Comparison of ENCODE assay signal across 11 cellular contexts in genomic region chr4:10102193-10102980, GRCh38. TPM values are rescaled to one million over a fixed set of nuclear protein-coding genes. Genes with fewer than 3 reads are reported as not detected.
A peak's percentile ranks its signal among the peaks of the same experiment; 100 is the strongest.
DNase-seq lines count a peak whose midpoint lies in the region; ATAC-seq and TF ChIP-seq lines count a peak whose summit lies in the region.
"Had no signal": no experiment of that assay in that cellular context is flagged by ENCODE, and none has a peak within 500 bp of the region (broad histone marks: within the 10 kb centered on the region; RNA-seq: fewer than 3 reads in every experiment).

No MANE protein-coding gene starts in this region.

- H3K36me3 Mint-ChIP-seq in activated naive CD4-positive, alpha-beta T cell treated with anti-CD3 and anti-CD28 coated beads, Interleukin-2, amount 50 U/mL, for 24 hours: peaks cover 24% of the 10 kb centered on the region
- peaks cover 24% of the 10 kb centered on the region for H3K36me3 Mint-ChIP-seq in brain
- peaks cover 7% of the 10 kb centered on the region in 2 donors for H3K36me3 Mint-ChIP-seq in naive B cell
- peaks cover 31% of the 10 kb centered on the region for H3K36me3 Mint-ChIP-seq in type B pancreatic cell

- H3K27ac Mint-ChIP-seq in activated naive CD4-positive, alpha-beta T cell treated with anti-CD3 and anti-CD28 coated beads, Interleukin-2, amount 50 U/mL, for 24 hours: peak overlapping the region; percentile 85
- H3K27ac Mint-ChIP-seq in brain: peak overlapping the region; percentile 78 to 96 (median 89)
- H3K27ac Mint-ChIP-seq in naive B cell: peak overlapping the region in 4 of 6 donors; percentile 27 to 86 (median 56)
- peak overlapping the region; percentile 53 for H3K27ac Mint-ChIP-seq in type B pancreatic cell

- ATAC-seq in naive B cell (ENCODE audit: low read depth in 2 of 2): no peak
- no peak for ATAC-seq in GM21737 (IDR thresholded peaks at IDR 0.05; ENCODE audit: unreplicated experiment)
- ATAC-seq in GM21786 (IDR thresholded peaks at IDR 0.05; ENCODE audit: unreplicated experiment): no peak
- ATAC-seq: mucosa of descending colon had no signal

- no peak for TF ChIP-seq CTCF in brain (conservative IDR thresholded peaks at IDR 0.05)
- TF ChIP-seq CTCF in type B pancreatic cell (conservative IDR thresholded peaks at IDR 0.05): no peak

- DNase-seq in activated naive CD4-positive, alpha-beta T cell treated with Interleukin-2 at 50 U/mL for 16 hours: no peak
- no peak for DNase-seq in naive B cell
- DNase-seq in type B pancreatic cell (ENCODE audit: extremely low spot score, unreplicated experiment): no peak
- no peak for DNase-seq in glomerular visceral epithelial cell (ENCODE audit: extremely low spot score)
- DNase-seq: adrenal gland, MM.1S, mucosa of descending colon had no signal

- H3K4me3 Mint-ChIP-seq in activated naive CD4-positive, alpha-beta T cell treated with anti-CD3 and anti-CD28 coated beads, Interleukin-2, amount 50 U/mL, for 24 hours: peak overlapping the region; percentile 36
- H3K4me3 Mint-ChIP-seq in brain: peak overlapping the region in 2 of 5 experiments; percentile 23 to 61
- H3K4me3 Mint-ChIP-seq in naive B cell: no peak overlapping the region
- peak overlapping the region; percentile 13 for H3K4me3 Mint-ChIP-seq in type B pancreatic cell

- no peaks in the 10 kb centered on the region for H3K27me3 Mint-ChIP-seq in activated naive CD4-positive, alpha-beta T cell treated with anti-CD3 and anti-CD28 coated beads, Interleukin-2, amount 50 U/mL, for 24 hours
- peaks cover 3% of the 10 kb centered on the region for H3K27me3 Mint-ChIP-seq in brain
- no peaks in the 10 kb centered on the region for H3K27me3 Mint-ChIP-seq in naive B cell
- no peaks in the 10 kb centered on the region for H3K27me3 Mint-ChIP-seq in type B pancreatic cell

- no peaks in the 10 kb centered on the region for H3K9me3 Mint-ChIP-seq in activated naive CD4-positive, alpha-beta T cell treated with anti-CD3 and anti-CD28 coated beads, Interleukin-2, amount 50 U/mL, for 24 hours
- H3K9me3 Mint-ChIP-seq in brain (no peaks in the 10 kb centered on the region), naive B cell (no peaks in the 10 kb centered on the region), type B pancreatic cell (no peaks in the 10 kb centered on the region)

- H3K4me1 Mint-ChIP-seq in activated naive CD4-positive, alpha-beta T cell treated with anti-CD3 and anti-CD28 coated beads, Interleukin-2, amount 50 U/mL, for 24 hours: peaks cover 100% of the 10 kb centered on the region
- H3K4me1 Mint-ChIP-seq in brain: peaks cover 88% of the 10 kb centered on the region
- H3K4me1 Mint-ChIP-seq in naive B cell: peaks cover 52 to 75% (median 74%) of the 10 kb centered on the region in 3 donors
- peaks cover 48% of the 10 kb centered on the region for H3K4me1 Mint-ChIP-seq in type B pancreatic cell (ENCODE audit: unreplicated experiment)

RNA-seq across cellular contexts. Expression of gene WDR1, which starts 14.2 kb away (rescaled TPM):
- 207 TPM for polyA plus RNA-seq in brain (ENCODE audit: insufficient read depth, low read depth, low replicate concordance)
- polyA plus RNA-seq in naive B cell (ENCODE audit: low read depth in 6 of 6): 100 to 1,000 TPM; 145 to 210 (median 186) TPM
- total RNA-seq in type B pancreatic cell (ENCODE audit: low replicate concordance): 227 and 313 TPM in 2 replicates

Comparison
In these comparisons a context has a peak if more than half of its experiments do, and no peak if none do; other contexts are left out.
1. H3K4me3 Mint-ChIP-seq: peak in activated naive CD4-positive, alpha-beta T cell treated with anti-CD3 and anti-CD28 coated beads, Interleukin-2, amount 50 U/mL, for 24 hours (single experiment) and type B pancreatic cell (single experiment); none in naive B cell (0 of 8).
2. Peak in every context shown above with its lines, with median percentiles within 50 percentile points of each other: H3K27ac Mint-ChIP-seq.